18 cellular contexts compared by ENCODE assay signal in genomic region chr14:51185754-51186153, GRCh38. TPM values are rescaled to one million over a fixed set of nuclear protein-coding genes. Genes with fewer than 3 reads are reported as not detected.
A peak's percentile ranks its signal among the peaks of the same experiment; 100 is the strongest.
DNase-seq lines count a peak whose midpoint lies in the region; ATAC-seq and TF ChIP-seq lines count a peak whose summit lies in the region.
"Had no signal": no experiment of that assay in that cellular context is flagged by ENCODE, and none has a peak within 500 bp of the region (broad histone marks: within the 10 kb centered on the region; RNA-seq: fewer than 3 reads in every experiment).

No MANE protein-coding gene starts in this region.

- H3K27me3 ChIP-seq in PC-3 (ENCODE audit: low read length) (no peaks in the 10 kb centered on the region), BE2C (no peaks in the 10 kb centered on the region)
- H3K27me3 ChIP-seq: hepatocyte, testis had no signal

- H3K4me3 Mint-ChIP-seq in stimulated activated naive B cell treated with anti-CD40 and anti-IgM and Interleukin-4, amounts not matched to agents 10 μg/mL and 1 μg/mL and 100 μg/mL, for 72 hours, result peak overlapping the region in 1 of 2 donors; percentile 1
- H3K4me3 Mint-ChIP-seq: H9, neural crest cell, T-helper 17 cell had no signal

- H4K20me1 ChIP-seq in PC-3 (ENCODE audit: low read length), result no peaks in the 10 kb centered on the region

- H3K36me3 ChIP-seq in PC-3 (ENCODE audit: low read depth, low read length) (no peaks in the 10 kb centered on the region), BE2C (no peaks in the 10 kb centered on the region)
- H3K36me3 ChIP-seq: left ventricle myocardium inferior had no signal

- no peak overlapping the region for H3K9ac ChIP-seq in PC-3 (ENCODE audit: low read length)

- intact Hi-C loops in PC-3 (cut with micrococcal nuclease), result no loop called here

- H3K27ac Mint-ChIP-seq in stimulated activated naive B cell treated with anti-CD40 and anti-IgM and Interleukin-4, amounts not matched to agents 10 μg/mL and 1 μg/mL and 100 μg/mL, for 72 hours, result peak overlapping the region; percentile 49
- H3K27ac Mint-ChIP-seq: T-helper 17 cell had no signal

- peaks cover 4 to 5% of the 10 kb centered on the region in 2 donors for H3K9me3 Mint-ChIP-seq in stimulated activated naive B cell treated with anti-CD40 and anti-IgM and Interleukin-4, amounts not matched to agents 10 μg/mL and 1 μg/mL and 100 μg/mL, for 72 hours
- H3K9me3 Mint-ChIP-seq: H9 had no signal

- no peaks in the 10 kb centered on the region for H3F3A ChIP-seq in PC-3 (ENCODE audit: low read length, unreplicated experiment)

- no TSS peak for BruUV-seq in PC-3 (replicated peaks; lab: Mats Ljungman, UMichigan)

- ATAC-seq in GM19351 (IDR thresholded peaks at IDR 0.05; ENCODE audit: unreplicated experiment) (peak; percentile 88), GM21825 (IDR thresholded peaks at IDR 0.05; ENCODE audit: unreplicated experiment) (peak; percentile 60), HG03139 (IDR thresholded peaks at IDR 0.05; ENCODE audit: unreplicated experiment) (peak; percentile 86), PC-3 (no peak)
- ATAC-seq in stimulated activated naive B cell treated with anti-CD40 and anti-IgM and Interleukin-4, amounts not matched to agents 10 μg/mL and 1 μg/mL and 100 μg/mL, for 72 hours (replicated peaks), result peak; percentile 91
- ATAC-seq: K562, T-helper 17 cell had no signal

- no peaks in the 10 kb centered on the region for H3K27me3 Mint-ChIP-seq in stimulated activated naive B cell treated with anti-CD40 and anti-IgM and Interleukin-4, amounts not matched to agents 10 μg/mL and 1 μg/mL and 100 μg/mL, for 72 hours

- peaks cover 8 to 16% of the 10 kb centered on the region in 2 donors for H3K36me3 Mint-ChIP-seq in stimulated activated naive B cell treated with anti-CD40 and anti-IgM and Interleukin-4, amounts not matched to agents 10 μg/mL and 1 μg/mL and 100 μg/mL, for 72 hours

- no peak overlapping the region for H3K4me3 ChIP-seq in PC-3 (ENCODE audit: low read length)
- H3K4me3 ChIP-seq in BE2C (ENCODE audit: low read depth, low read length), result no peak overlapping the region
- H3K4me3 ChIP-seq: hepatocyte, K562, left ventricle myocardium inferior, testis had no signal

- H3K4me1 Mint-ChIP-seq in stimulated activated naive B cell treated with anti-CD40 and anti-IgM and Interleukin-4, amounts not matched to agents 10 μg/mL and 1 μg/mL and 100 μg/mL, for 72 hours, result peaks cover 24 to 54% of the 10 kb centered on the region in 2 donors
- H3K4me1 Mint-ChIP-seq: neural crest cell, T-helper 17 cell had no signal

- POLR2A ChIA-PET in PC-3 (lab: Charles Lee; ENCODE audit: unreplicated experiment), result no interaction called here

- H3K4me2 ChIP-seq in PC-3 (ENCODE audit: low read length), result no peak overlapping the region
- H3K4me2 ChIP-seq: hepatocyte had no signal

- peaks cover 44% of the 10 kb centered on the region for H3K4me1 ChIP-seq in PC-3 (ENCODE audit: insufficient read depth, low read length)
- no peaks in the 10 kb centered on the region; the same call in 1 of the 2 replicates for H3K4me1 ChIP-seq in BE2C
- H3K4me1 ChIP-seq: left ventricle myocardium inferior had no signal

- CTCF ChIA-PET in PC-3 (lab: Charles Lee), result no interaction called here

- H3K79me2 ChIP-seq in PC-3 (ENCODE audit: low read length), result no peaks in the 10 kb centered on the region
- H3K79me2 ChIP-seq: hepatocyte had no signal

- no peak for TF ChIP-seq CTCF in PC-3 (conservative IDR thresholded peaks at IDR 0.05; ENCODE audit: low read depth, low read length)
- no peak for TF ChIP-seq CTCF in BE2C (IDR thresholded peaks at IDR 0.05; ENCODE audit: low read depth, low read length)

- no peak overlapping the region for H3K27ac ChIP-seq in PC-3 (ENCODE audit: low read length)
- H3K27ac ChIP-seq: hepatocyte, left ventricle myocardium inferior, testis had no signal

- DNase-seq in stimulated activated naive B cell treated with anti-CD40 and anti-IgM and Interleukin-4, amounts not matched to agents 10 μg/mL and 1 μg/mL and 100 μg/mL, for 72 hours, result peak; percentile 33
- DNase-seq in NCI-H187 treated with DMSO at 0.1 percent for 48 hours (lab: John Stamatoyannopoulos, UW), result no peak
- no peak for DNase-seq in PC-3
- DNase-seq in BE2C, result no peak
- DNase-seq: activated CD4-positive, alpha-beta T cell treated with anti-CD3 and anti-CD28 coated beads, Interleukin-2, amount 50 U/mL, for 4 hours; activated naive CD4-positive, alpha-beta T cell; COR-L47; H9; left ventricle myocardium inferior; NCI-H187; T-helper 17 cell; testis had no signal

- H3K9me3 ChIP-seq in PC-3 (ENCODE audit: low read length) (no peaks in the 10 kb centered on the region), BE2C (no peaks in the 10 kb centered on the region)
- H3K9me3 ChIP-seq: left ventricle myocardium inferior, testis had no signal

- H3K9me2 ChIP-seq in PC-3 (replicated peaks; ENCODE audit: low read length), result no peaks in the 10 kb centered on the region

- no peak overlapping the region for H2AFZ ChIP-seq in PC-3 (ENCODE audit: low read length)
- H2AFZ ChIP-seq: hepatocyte had no signal

RNA-seq across cellular contexts. Expression of gene TMX1, which starts 54.3 kb away (rescaled TPM):
- total RNA-seq in PC-3 (2014; rRNA removed), result 56.6 and 61.7 TPM in 2 replicates
- polyA plus RNA-seq in BE2C (2012; ENCODE audit: insufficient read depth, insufficient read length, low read depth), result 31.7 TPM
